Comparison of ENCODE assay signal across 8 cellular contexts in genomic region chr2:197804049-197804757, GRCh38. TPM values are rescaled to one million over a fixed set of nuclear protein-coding genes. Genes with fewer than 3 reads are reported as not detected.
A peak's percentile ranks its signal among the peaks of the same experiment; 100 is the strongest.
DNase-seq lines count a peak whose midpoint lies in the region; ATAC-seq and TF ChIP-seq lines count a peak whose summit lies in the region.

Gene PLCL1, plus strand, starts transcription at chr2:197804593.

- DNase-seq in CD14-positive monocyte (ENCODE audit: low spot score) (peak; percentile 78), NCI-H82 treated with DMSO at 0.1 percent for 48 hours (lab: John Stamatoyannopoulos, UW; ENCODE audit: unreplicated experiment) (peak; percentile 82), lung microvascular endothelial cell (ENCODE audit: low read depth in 2 of 2) (peak; percentile 79 to 88)
- peak; percentile 67 to 78 for DNase-seq in activated CD8-positive, alpha-beta memory T cell treated with anti-CD3 and anti-CD28 coated beads for 4 hours (ENCODE audit: low read depth in 2 of 2)
- DNase-seq in effector CD8-positive, alpha-beta T cell (lab: John Stamatoyannopoulos, UW) = peak; percentile 86
- DNase-seq in stimulated activated CD4-positive, alpha-beta T cell treated with anti-CD3 and anti-CD28 coated beads, TNF-alpha, amount 100 ng/mL, for 24 hours (ENCODE audit: low read depth in 3 of 3) = peak; percentile 80 to 90 (median 86)

- ATAC-seq in GM19455 (IDR thresholded peaks at IDR 0.05; ENCODE audit: unreplicated experiment) = peak; percentile 99
- peak; percentile 100 for ATAC-seq in HG03571 (IDR thresholded peaks at IDR 0.05; ENCODE audit: unreplicated experiment)

- peak within 1 kb of the TSS in 3 of 7 donors; percentile 61 to 76 (median 63) for H3K27ac Mint-ChIP-seq in CD14-positive monocyte

- H3K27me3 Mint-ChIP-seq in CD14-positive monocyte (ENCODE audit: low read depth in 3 of 3) = peaks cover 10 to 16% (median 14%) of the 10 kb centered on the region in 3 donors

- H3K4me3 Mint-ChIP-seq in CD14-positive monocyte = peak within 1 kb of the TSS; percentile 93 to 97

- intact Hi-C loops in CD14-positive monocyte (cut with micrococcal nuclease) = loop anchor here (5.0 to 10.0 kb wide), 3 partner anchors 323 to 493 kb away; no protein-coding TSS in a partner anchor

- TF ChIP-seq CTCF in CD14-positive monocyte (IDR thresholded peaks at IDR 0.05) = no peak

- peaks cover 27% of the 10 kb centered on the region for H3K4me1 Mint-ChIP-seq in CD14-positive monocyte

- H3K36me3 Mint-ChIP-seq in CD14-positive monocyte = peaks cover 0 to 3% of the 10 kb centered on the region in 2 donors

- peaks cover 0 to 1% (median 0%) of the 10 kb centered on the region in 7 donors for H3K9me3 Mint-ChIP-seq in CD14-positive monocyte

RNA-seq across cellular contexts. Expression of gene PLCL1, which starts in this region (rescaled TPM):
- 1 to 10 TPM in 1 of 2 donors, under 1 TPM in 1; 0.79 to 1.4 TPM for polyA plus RNA-seq in CD14-positive monocyte
- 0.20 and 1.7 TPM in 2 replicates for total RNA-seq in lung microvascular endothelial cell

Comparison
In these comparisons a context has a peak if more than half of its experiments do, and no peak if none do; other contexts are left out.
1. Peak in every context shown above with its lines: DNase-seq and ATAC-seq.